12 cellular contexts compared by ENCODE assay signal in the genomic region with DNA sequence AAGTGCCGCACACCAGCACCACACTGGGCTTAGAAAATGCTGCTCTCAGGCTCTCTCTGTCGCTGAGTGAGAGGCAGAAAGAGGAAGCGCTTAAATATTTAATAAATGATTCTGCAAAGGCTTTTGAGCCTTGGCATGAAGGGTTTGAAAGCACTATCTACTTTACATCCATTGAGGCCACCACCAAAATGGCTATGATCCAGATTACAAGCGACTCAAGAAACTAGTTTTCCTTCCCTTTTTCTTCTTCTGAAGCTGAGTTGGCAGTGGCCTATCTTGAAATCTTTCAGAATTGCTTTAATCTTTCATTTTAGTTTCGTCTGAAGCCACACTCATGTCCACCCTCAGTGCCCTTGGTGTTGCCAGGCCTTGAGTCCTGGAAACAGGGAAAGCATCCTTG. TPM values are rescaled to one million over a fixed set of nuclear protein-coding genes. Genes with fewer than 3 reads are reported as not detected.
DNase-seq lines count a peak whose midpoint lies in the region; ATAC-seq, FAIRE-seq and TF ChIP-seq lines count a peak whose summit lies in the region.
"Had no signal": no experiment of that assay in that cellular context is flagged by ENCODE, and none has a peak within 500 bp of the region (broad histone marks: within the 10 kb centered on the region; RNA-seq: fewer than 3 reads in every experiment).

No MANE protein-coding gene starts in this region.

- no peak overlapping the region; the same call in 1 of the 2 replicates for H2AFZ ChIP-seq in GM12878 (ENCODE audit: control insufficient read depth, low read depth, low read length)

- TF ChIP-seq EP300 in GM12878 (IDR thresholded peaks at IDR 0.05; ENCODE audit: borderline replicate concordance in 1 of 2, control insufficient read depth in 1 of 2, low read depth in 2 of 2, low read length in 2 of 2) = no peak

- peaks cover 5% of the 10 kb centered on the region; the same call in 1 of the 2 replicates for H3K79me2 ChIP-seq in GM12878 (ENCODE audit: control insufficient read depth, insufficient read depth, low read length)

- no peak for TF ChIP-seq POLR2A in GM12878 (IDR thresholded peaks at IDR 0.05; ENCODE audit: low read depth, low read length)

- ATAC-seq in GM21619 (IDR thresholded peaks at IDR 0.05; ENCODE audit: unreplicated experiment) (peak; percentile 56), HG03442 (IDR thresholded peaks at IDR 0.05; ENCODE audit: unreplicated experiment) (peak; percentile 52), GM12878 (peak; percentile 85), GM18502 (IDR thresholded peaks at IDR 0.05; ENCODE audit: poor library complexity, unreplicated experiment) (no peak)
- ATAC-seq: activated CD4-positive, CD25-positive, alpha-beta regulatory T cell treated with anti-CD3 and anti-CD28 coated beads, Interleukin-2, amount 50 U/mL, for 24 hours had no signal

- no TSS peak for BruUV-seq in GM12878 (replicated peaks; lab: Mats Ljungman, UMichigan)

- H3K4me3 ChIP-seq in GM12865 (ENCODE audit: low read depth, low read length) = no peak overlapping the region
- no peak overlapping the region for H3K4me3 ChIP-seq in GM12878
- H3K4me3 ChIP-seq in SJCRH30 = no peak overlapping the region
- H3K4me3 ChIP-seq: skin epidermis had no signal

- no peak for TF ChIP-seq RAD21 in GM12878 (IDR thresholded peaks at IDR 0.05; ENCODE audit: insufficient read depth, low read depth, low read length)

- FAIRE-seq in GM12878 (lab: Jason Lieb, UNC) = no peak

- peaks cover 0 to 2% of the 10 kb centered on the region in 2 experiments; a peak in 2 of 4 replicates for H3K36me3 ChIP-seq in GM12878 (ENCODE audit: control insufficient read depth in 2 of 2, insufficient read depth in 2 of 2, low read length in 1 of 2)
- H3K36me3 ChIP-seq in SJCRH30 = no peaks in the 10 kb centered on the region

- H3K9me3 ChIP-seq in GM12878 (replicated peaks; ENCODE audit: control insufficient read depth, insufficient read depth, low read length) (peaks cover 4% of the 10 kb centered on the region; the same call in 2 of the 3 replicates), SJCRH30 (replicated peaks) (no peaks in the 10 kb centered on the region)

- H3K4me2 ChIP-seq in GM12878 (ENCODE audit: control insufficient read depth, insufficient read depth) = peak overlapping the region; percentile 56

- H4K20me1 ChIP-seq in GM12878 (ENCODE audit: control insufficient read depth, insufficient read depth) = no peaks in the 10 kb centered on the region

- intact Hi-C loops in GM12878 (cut with micrococcal nuclease; ENCODE audit: unreplicated experiment) = loop anchor here (10.0 kb wide), 1 partner anchor 345 kb away; no protein-coding TSS in a partner anchor

- H3K27me3 ChIP-seq in GM12878 (replicated peaks in 1 of 2; ENCODE audit: control insufficient read depth in 2 of 2, insufficient read depth in 2 of 2, low read length in 1 of 2) (no peaks in the 10 kb centered on the region), SJCRH30 (no peaks in the 10 kb centered on the region)

- POLR2A ChIA-PET in GM12878 (lab: Charles Lee) = interaction anchor here (0.6 to 2.8 kb wide), 16 partner anchors 7 to 166 kb away, joined by 3 to 11 read pairs (median 4); no protein-coding TSS in a partner anchor

- SMC1A ChIA-PET in GM12878 (lab: Charles Lee; ENCODE audit: uncharacterized antibody, unreplicated experiment) = interaction anchor here (0.7 to 8.0 kb wide), 31 partner anchors 7 to 344 kb away, joined by 3 to 62 read pairs (median 5); no protein-coding TSS in a partner anchor

- 9% methylated on average over 5 of the region's 5 CpGs for WGBS in GM12878 (ENCODE audit: insufficient coverage, insufficient replicate concordance, low lambda C conversion rate, missing lambda C conversion rate)

- H3K27ac ChIP-seq in GM12878 (ENCODE audit: control insufficient read depth, insufficient read depth) = peak overlapping the region; percentile 36; the same call in 1 of the 2 replicates
- no peak overlapping the region for H3K27ac ChIP-seq in SJCRH30

- H3K9ac ChIP-seq in GM12878 (ENCODE audit: control insufficient read depth, insufficient read depth, low read length) = no peak overlapping the region

- DNase-seq in GM12865 (ENCODE audit: low read depth) (peak; percentile 62), GM12878 (ENCODE audit: low read depth, low spot score) (peak; percentile 56), epidermal melanocyte (ENCODE audit: insufficient read length, low spot score) (no peak), SJCRH30 (no peak), HUDEP-2 (lab: John Stamatoyannopoulos, UW; ENCODE audit: unreplicated experiment in 76 of 76) (no peak)
- DNase-seq: activated gamma-delta T cell, NCI-H2029 had no signal

- TF ChIP-seq CTCF in GM12865 (IDR thresholded peaks at IDR 0.05; ENCODE audit: insufficient read depth, low read depth, low read length, missing control alignments) = no peak
- TF ChIP-seq CTCF in GM12878 (IDR thresholded peaks at IDR 0.05 in 2 of 3, conservative IDR thresholded peaks at IDR 0.05 in 1 of 3; ENCODE audit: control insufficient read depth in 2 of 3, extremely low read depth in 1 of 3, insufficient read depth in 1 of 3, low read depth in 3 of 3, low read length in 3 of 3) = no peak

- RAD21 ChIA-PET in GM12878 (lab: Charles Lee; ENCODE audit: unreplicated experiment) = interaction anchor here (0.6 to 3.0 kb wide), 16 partner anchors 9 to 344 kb away, joined by 3 to 9 read pairs (median 3); no protein-coding TSS in a partner anchor

- H3K4me1 ChIP-seq in GM12878 (ENCODE audit: control insufficient read depth, insufficient read depth, low read length) = peaks cover 29% of the 10 kb centered on the region
- no peaks in the 10 kb centered on the region for H3K4me1 ChIP-seq in SJCRH30

- in situ Hi-C loops in GM12878 (cut with MboI) = no loop called here

- CTCF ChIA-PET in GM12878 (lab: Yijun Ruan, JAX) = interaction anchor here (0.8 to 3.3 kb wide), 5 partner anchors 8 to 66 kb away, joined by 3 to 9 read pairs (median 4); no protein-coding TSS in a partner anchor

TF ChIP-seq in GM12878, 131 proteins besides CTCF, POLR2A, EP300 and RAD21 (continues in another document):
- TF ChIP-seq, protein P1, sequence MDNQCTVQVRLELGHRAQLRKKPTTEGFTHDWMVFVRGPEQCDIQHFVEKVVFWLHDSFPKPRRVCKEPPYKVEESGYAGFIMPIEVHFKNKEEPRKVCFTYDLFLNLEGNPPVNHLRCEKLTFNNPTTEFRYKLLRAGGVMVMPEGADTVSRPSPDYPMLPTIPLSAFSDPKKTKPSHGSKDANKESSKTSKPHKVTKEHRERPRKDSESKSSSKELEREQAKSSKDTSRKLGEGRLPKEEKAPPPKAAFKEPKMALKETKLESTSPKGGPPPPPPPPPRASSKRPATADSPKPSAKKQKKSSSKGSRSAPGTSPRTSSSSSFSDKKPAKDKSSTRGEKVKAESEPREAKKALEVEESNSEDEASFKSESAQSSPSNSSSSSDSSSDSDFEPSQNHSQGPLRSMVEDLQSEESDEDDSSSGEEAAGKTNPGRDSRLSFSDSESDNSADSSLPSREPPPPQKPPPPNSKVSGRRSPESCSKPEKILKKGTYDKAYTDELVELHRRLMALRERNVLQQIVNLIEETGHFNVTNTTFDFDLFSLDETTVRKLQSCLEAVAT (IDR thresholded peaks at IDR 0.05) = no peak
- TF ChIP-seq ZNF217 (IDR thresholded peaks at IDR 0.05) (no peak), ZNF24 (IDR thresholded peaks at IDR 0.05) (no peak), RUNX3 (IDR thresholded peaks at IDR 0.05; ENCODE audit: low read length) (no peak; the same call in 1 of the 2 replicates), NR2C1 (IDR thresholded peaks at IDR 0.05) (no peak), IKZF2 (IDR thresholded peaks at IDR 0.05) (peak; percentile 62 to 70)

RNA-seq across cellular contexts. Expression of a gene that starts 59.5 kb away (rescaled TPM):
- total RNA-seq in GM12878 (2013; cell fraction: nucleolus; rRNA removed) = 128 and 147 TPM in 2 replicates
- total RNA-seq in GM12878 (2014; rRNA removed) = 4.2 and 4.8 TPM in 2 replicates
- total RNA-seq in GM12878 (2014; rRNA removed; fragmentation: Illumina TruSeq; extraction: Trizol) = 6.5 TPM in 2 replicates
- total RNA-seq in GM12878 (2021) = 18.6 and 19.0 TPM in 2 replicates
- polyA plus RNA-seq in GM12878 (2011; ENCODE audit: low read depth) = 2.0 TPM
- 14.3 and 23.8 TPM in 2 replicates for polyA plus RNA-seq in GM12878 (2011; rRNA removed)
- polyA plus RNA-seq in GM12878 (2011; cell fraction: cytosol; rRNA removed) = 13.7 and 18.6 TPM in 2 replicates
- 32.5 and 40.8 TPM in 2 replicates for polyA plus RNA-seq in GM12878 (2011; cell fraction: nucleus; rRNA removed)
- polyA plus RNA-seq in GM12878 (2012) = 5.2 and 5.7 TPM in 2 replicates
- 6.1 and 6.5 TPM in 2 replicates for polyA plus RNA-seq in GM12878 (2014; fragmentation: Illumina TruSeq; extraction: Trizol)
- polyA plus RNA-seq in GM12878 (2014; fragmentation: Nextera tagmentation; extraction: Ambion mirVana) = 1 to 10 TPM; 5.6 to 7.5 TPM
- 3.3 and 3.5 TPM in 2 replicates for polyA plus RNA-seq in GM12878 (2014; rRNA removed)
- 10 to 100 TPM; 10.2 to 16.0 TPM for polyA plus RNA-seq in GM12878 (2016; fragmentation: Nextera tagmentation; extraction: Ambion mirVana)
- polyA minus RNA-seq in GM12878 (2011; rRNA and poly(A)+ RNA removed) = 90.8 and 96.0 TPM in 2 replicates
- polyA minus RNA-seq in GM12878 (2011; cell fraction: cytosol; rRNA and poly(A)+ RNA removed) = 18.4 and 27.9 TPM in 2 replicates
- polyA minus RNA-seq in GM12878 (2011; cell fraction: nucleus; rRNA and poly(A)+ RNA removed) = 54.5 and 82.3 TPM in 2 replicates
- 11.9 and 12.5 TPM in 2 replicates for total RNA-seq in SJCRH30 (2014; rRNA removed; shearing (Covaris generic))

Comparison
In these comparisons a context has a peak if more than half of its experiments do, and no peak if none do; other contexts are left out.
1. DNase-seq: peak in GM12865 (single experiment) and GM12878 (single experiment); none in epidermal melanocyte (single experiment), SJCRH30 (0 of 2) and HUDEP-2 (0 of 76).